ENCODE assay signal across 7 cellular contexts in genomic region chr21:41008351-41008750, GRCh38.
"Had no signal": no experiment of that assay in that cellular context is flagged by ENCODE, and none has a peak within 500 bp of the region (broad histone marks: within the 10 kb centered on the region; RNA-seq: fewer than 3 reads in every experiment).

No MANE protein-coding gene starts in this region.

- H3K27ac ChIP-seq: HL-60 had no signal

- H3K4me1 Mint-ChIP-seq: IgD-negative memory B cell had no signal

- H3K4me3 ChIP-seq: K562 had no signal

- FAIRE-seq: HepG2, HTR-8/SVneo, K562 had no signal

- H3K36me3 Mint-ChIP-seq: IgD-negative memory B cell had no signal

- DNase-seq: IMR-90, KBM-7 had no signal

- H3K27ac Mint-ChIP-seq: IgD-negative memory B cell had no signal

- ATAC-seq: HepG2, K562 had no signal

- H3K4me3 Mint-ChIP-seq: IgD-negative memory B cell had no signal
